In the genomic region with DNA sequence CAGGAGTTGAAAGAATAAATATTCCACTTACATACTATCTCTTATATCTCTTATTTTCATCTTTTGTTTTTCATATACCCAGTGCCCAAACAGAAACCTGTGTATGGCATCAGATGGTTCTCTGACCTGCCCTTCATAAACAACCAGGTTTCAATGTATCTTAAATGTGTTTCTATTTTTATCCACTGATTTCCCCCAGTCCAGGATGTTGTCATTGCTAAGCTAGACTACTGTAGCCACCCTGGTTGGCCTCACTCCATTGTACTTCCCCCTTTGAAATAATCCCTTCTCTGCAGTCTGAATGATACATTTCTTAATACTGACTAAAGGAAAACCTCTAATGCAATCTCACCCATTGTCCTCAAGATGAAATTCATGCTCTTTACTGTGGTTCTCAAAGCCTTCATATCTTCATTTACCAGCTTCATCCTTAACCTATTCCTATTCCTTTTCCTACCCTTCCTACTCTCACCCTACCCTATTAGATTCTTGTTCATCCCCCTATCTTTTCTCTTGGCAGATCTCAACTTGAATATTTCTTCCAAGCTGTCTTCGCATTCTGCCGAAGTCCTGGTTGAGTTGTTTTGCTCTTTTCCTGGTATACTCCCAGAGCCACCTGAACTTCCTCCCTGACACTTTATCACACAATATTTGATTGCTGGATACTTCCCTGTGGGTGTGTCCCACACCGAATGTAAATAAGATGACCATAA, we compare ENCODE assay signal across 23 cellular contexts.
"Had no signal": no experiment of that assay in that cellular context is flagged by ENCODE, and none has a peak within 500 bp of the region (broad histone marks: within the 10 kb centered on the region; RNA-seq: fewer than 3 reads in every experiment).

No MANE protein-coding gene starts in this region.

- H3K4me3 Mint-ChIP-seq: activated naive CD8-positive, alpha-beta T cell; activated T-cell treated with anti-CD3 and anti-CD28 coated beads, Interleukin-2, amount 50 U/mL, for 72 hours; central memory CD8-positive, alpha-beta T cell; dendritic cell treated with granulocyte-macrophage colony-stimulating factor and Interleukin-4, amounts not matched to agents 40 ng/mL and 50 ng/mL, for 4 days; endodermal cell; natural killer cell treated with Interleukin-12 subunit alpha and Interleukin-12 subunit beta and Interleukin-15 and Interleukin-18, amount 100 ng/mL, for 72 hours had no signal

- H3K4me1 ChIP-seq: foreskin keratinocyte, heart right ventricle, left lung, spleen, tibial nerve had no signal

- H3K27me3 Mint-ChIP-seq: activated naive CD8-positive, alpha-beta T cell; central memory CD8-positive, alpha-beta T cell; dendritic cell treated with granulocyte-macrophage colony-stimulating factor and Interleukin-4, amounts not matched to agents 40 ng/mL and 50 ng/mL, for 4 days; natural killer cell treated with Interleukin-12 subunit alpha and Interleukin-12 subunit beta and Interleukin-15 and Interleukin-18, amount 100 ng/mL, for 72 hours had no signal

- H3K36me3 ChIP-seq: heart right ventricle, left lung, spleen, tibial nerve had no signal

- H3K9me3 Mint-ChIP-seq: dendritic cell treated with granulocyte-macrophage colony-stimulating factor and Interleukin-4, amounts not matched to agents 40 ng/mL and 50 ng/mL, for 4 days; endodermal cell had no signal

- ATAC-seq: activated T-cell treated with anti-CD3 and anti-CD28 coated beads, Interleukin-2, amount 50 U/mL, for 72 hours; esophagus mucosa; foreskin keratinocyte; heart right ventricle; left lung; mucosa of descending colon; natural killer cell treated with Interleukin-12 subunit alpha and Interleukin-12 subunit beta and Interleukin-15 and Interleukin-18, amount 100 ng/mL, for 72 hours; right cardiac atrium had no signal

- H3K4me3 ChIP-seq: heart right ventricle, left lung, lung, mucosa of descending colon, spleen, tibial nerve had no signal

- H3K9me3 ChIP-seq: heart right ventricle, left lung, spleen, tibial nerve had no signal

- DNase-seq: activated CD4-positive, alpha-beta T cell treated with anti-CD3 and anti-CD28 coated beads for 4 hours; activated CD4-positive, alpha-beta T cell treated with anti-CD3 and anti-CD28 coated beads, Interleukin-2, amount 50 U/mL, for 4 hours; activated effector memory CD4-positive, alpha-beta T cell treated with Interleukin-2 at 50 U/mL for 16 hours; activated naive CD4-positive, alpha-beta T cell treated with Interleukin-2 at 50 U/mL for 16 hours; activated T-cell treated with anti-CD3 and anti-CD28 coated beads for 4 hours; activated T-cell treated with anti-CD3 and anti-CD28 coated beads, Interleukin-2, amount 50 U/mL, for 72 hours; anterior cingulate cortex; endodermal cell; foreskin keratinocyte; heart right ventricle; left lung; mucosa of descending colon; posterior cingulate gyrus; right cardiac atrium; spleen; stimulated activated naive CD4-positive, alpha-beta T cell had no signal

- H3K27ac Mint-ChIP-seq: activated naive CD8-positive, alpha-beta T cell; activated T-cell treated with anti-CD3 and anti-CD28 coated beads, Interleukin-2, amount 50 U/mL, for 72 hours; dendritic cell treated with granulocyte-macrophage colony-stimulating factor and Interleukin-4, amounts not matched to agents 40 ng/mL and 50 ng/mL, for 4 days; endodermal cell; natural killer cell treated with Interleukin-12 subunit alpha and Interleukin-12 subunit beta and Interleukin-15 and Interleukin-18, amount 100 ng/mL, for 72 hours had no signal

- H3K4me1 Mint-ChIP-seq: central memory CD8-positive, alpha-beta T cell; endodermal cell had no signal

- H3K27ac ChIP-seq: foreskin keratinocyte, heart right ventricle, left lung, spleen, tibial nerve had no signal

- H3K36me3 Mint-ChIP-seq: activated naive CD8-positive, alpha-beta T cell had no signal

- H3K27me3 ChIP-seq: foreskin keratinocyte, heart right ventricle, left lung, spleen, tibial nerve had no signal
